In genomic region chr15:73686781-73687256, GRCh38 we compare ENCODE assay signal across 11 cellular contexts. TPM values are rescaled to one million over a fixed set of nuclear protein-coding genes. Genes with fewer than 3 reads are reported as not detected.
DNase-seq lines count a peak whose midpoint lies in the region; ATAC-seq and TF ChIP-seq lines count a peak whose summit lies in the region.
"Had no signal": no experiment of that assay in that cellular context is flagged by ENCODE, and none has a peak within 500 bp of the region (broad histone marks: within the 10 kb centered on the region; RNA-seq: fewer than 3 reads in every experiment).

No MANE protein-coding gene starts in this region.

- TF ChIP-seq CTCF in endodermal cell (conservative IDR thresholded peaks at IDR 0.05) (no peak), nephron progenitor cell (IDR thresholded peaks at IDR 0.05) (no peak), WTC11 (IDR thresholded peaks at IDR 0.05) (no peak), esophagus squamous epithelium (IDR thresholded peaks at IDR 0.05) (no peak)

- H3K4me1 Mint-ChIP-seq in endodermal cell (peaks cover 15% of the 10 kb centered on the region), nephron progenitor cell (peaks cover 61% of the 10 kb centered on the region), WTC11 (peaks cover 28% of the 10 kb centered on the region)

- peaks cover 4% of the 10 kb centered on the region for H3K4me1 ChIP-seq in endodermal cell (ENCODE audit: control insufficient read depth, insufficient read depth, low read length)
- peaks cover 45 to 89% (median 46%) of the 10 kb centered on the region in 3 donors for H3K4me1 ChIP-seq in esophagus squamous epithelium

- H3K9me3 ChIP-seq in endodermal cell (ENCODE audit: control insufficient read depth, low read length) (no peaks in the 10 kb centered on the region), esophagus squamous epithelium (no peaks in the 10 kb centered on the region)

- H3K27ac Mint-ChIP-seq in endodermal cell: no peak overlapping the region
- H3K27ac Mint-ChIP-seq in nephron progenitor cell: no peak overlapping the region
- H3K27ac Mint-ChIP-seq in WTC11: no peak overlapping the region

- H3K9me3 Mint-ChIP-seq in endodermal cell: no peaks in the 10 kb centered on the region
- H3K9me3 Mint-ChIP-seq in nephron progenitor cell: no peaks in the 10 kb centered on the region
- H3K9me3 Mint-ChIP-seq in WTC11: no peaks in the 10 kb centered on the region

- H3K4me3 Mint-ChIP-seq in endodermal cell: peak overlapping the region; percentile 83
- H3K4me3 Mint-ChIP-seq in nephron progenitor cell: peak overlapping the region; percentile 94
- H3K4me3 Mint-ChIP-seq in WTC11: no peak overlapping the region

- H3K36me3 ChIP-seq in endodermal cell (ENCODE audit: control insufficient read depth, insufficient read depth, low read length): no peaks in the 10 kb centered on the region
- H3K36me3 ChIP-seq in esophagus squamous epithelium: no peaks in the 10 kb centered on the region

- H3K27me3 ChIP-seq in endodermal cell (ENCODE audit: control insufficient read depth, insufficient read depth, low read length, poor library complexity, severe bottlenecking) (peaks cover 4% of the 10 kb centered on the region), esophagus squamous epithelium (peaks cover 0 to 80% (median 0%) of the 10 kb centered on the region in 4 donors)

- POLR2A ChIA-PET in WTC11 (lab: Charles Lee): no interaction called here

- ATAC-seq in HG02970 (IDR thresholded peaks at IDR 0.05; ENCODE audit: low FRiP score, unreplicated experiment) (no peak), WTC11 (no peak)

- H3K36me3 Mint-ChIP-seq in endodermal cell (ENCODE audit: low read depth): no peaks in the 10 kb centered on the region
- H3K36me3 Mint-ChIP-seq in nephron progenitor cell (ENCODE audit: low read depth): no peaks in the 10 kb centered on the region
- no peaks in the 10 kb centered on the region for H3K36me3 Mint-ChIP-seq in WTC11

- CTCF ChIA-PET in WTC11 (lab: Charles Lee): interaction anchor here (0.7 to 6.9 kb wide), 6 partner anchors 9 to 50 kb away, joined by 3 to 62 read pairs (median 16); no protein-coding TSS in a partner anchor

- H3K9ac ChIP-seq in endodermal cell (ENCODE audit: extremely low read depth, low read length, poor library complexity, severe bottlenecking): no peak overlapping the region

- no peak for TF ChIP-seq POLR2A in esophagus squamous epithelium (IDR thresholded peaks at IDR 0.05)

- DNase-seq in AG20443 (ENCODE audit: low spot score) (peak; percentile 83), endodermal cell (peak; percentile 28), nephron progenitor cell (no peak), WTC11 (ENCODE audit: low spot score) (no peak), GM19240 (ENCODE audit: insufficient read length, low spot score) (no peak), esophagus squamous epithelium (lab: John Stamatoyannopoulos, UW) (no peak)
- DNase-seq: DMS 273 treated with DMSO at 0.1 percent for 48 hours; NCI-H446 treated with DMSO at 0.1 percent for 48 hours; stimulated activated CD8-positive, alpha-beta memory T cell treated with anti-CD3 and anti-CD28 coated beads, Interleukin-4, amount 100 ng/mL, for 48 hours had no signal

- H3K27ac ChIP-seq in endodermal cell (ENCODE audit: low read depth, low read length): no peak overlapping the region
- peak overlapping the region in 1 of 4 donors; percentile 50 for H3K27ac ChIP-seq in esophagus squamous epithelium

- intact Hi-C loops in esophagus squamous epithelium (cut with DNase I): no loop called here

- peaks cover 8% of the 10 kb centered on the region for H3K27me3 Mint-ChIP-seq in endodermal cell (ENCODE audit: insufficient read depth)
- H3K27me3 Mint-ChIP-seq in nephron progenitor cell (ENCODE audit: low read depth, poor library complexity): peaks cover 3% of the 10 kb centered on the region
- H3K27me3 Mint-ChIP-seq in WTC11 (ENCODE audit: low read depth): no peaks in the 10 kb centered on the region

- 54 to 87% methylated on average over 2 to 4 of the region's 4 CpGs for WGBS in endodermal cell (ENCODE audit: insufficient coverage in 1 of 2, insufficient read length in 1 of 2), 2 experiments
- 11 to 26% methylated on average over 2 to 4 of the region's 4 CpGs for WGBS in esophagus squamous epithelium, 2 donors

- peak overlapping the region; percentile 88 for H3K4me3 ChIP-seq in endodermal cell (ENCODE audit: low read length)
- no peak overlapping the region for H3K4me3 ChIP-seq in esophagus squamous epithelium

TF ChIP-seq in PFSK-1, 5 proteins besides CTCF, POLR2A, EP300 and RAD21:
- peak; percentile 11 for TF ChIP-seq FOXP2 (optimal IDR thresholded peaks at IDR 0.05; ENCODE audit: borderline replicate concordance, extremely low read depth, extremely low read length, insufficient read depth)
- TF ChIP-seq SIN3A (IDR thresholded peaks at IDR 0.05; ENCODE audit: borderline replicate concordance, insufficient read depth, low read length): no peak; the same call in 1 of the 2 replicates

TF ChIP-seq in WTC11, 78 proteins besides CTCF, POLR2A, EP300 and RAD21 (continues in another document):
- TF ChIP-seq ZNF423 (CRISPR knock-in tag; IDR thresholded peaks at IDR 0.05): no peak
- no peak for TF ChIP-seq SMAD3 (CRISPR knock-in tag; IDR thresholded peaks at IDR 0.05; ENCODE audit: borderline replicate concordance)
- TF ChIP-seq GTF2I (CRISPR knock-in tag; conservative IDR thresholded peaks at IDR 0.05): no peak
- TF ChIP-seq CREM (CRISPR knock-in tag; IDR thresholded peaks at IDR 0.05): no peak
- TF ChIP-seq CBFB (CRISPR knock-in tag; IDR thresholded peaks at IDR 0.05; ENCODE audit: low read depth): no peak
- TF ChIP-seq ATF6 (CRISPR knock-in tag; IDR thresholded peaks at IDR 0.05): no peak
- TF ChIP-seq ATF3 (CRISPR knock-in tag; conservative IDR thresholded peaks at IDR 0.05): no peak
- no peak for TF ChIP-seq ZNF263 (CRISPR knock-in tag; IDR thresholded peaks at IDR 0.05; ENCODE audit: low read depth)
- no peak for TF ChIP-seq PREB (CRISPR knock-in tag; IDR thresholded peaks at IDR 0.05; ENCODE audit: borderline replicate concordance)
- TF ChIP-seq FOXK1 (CRISPR knock-in tag; IDR thresholded peaks at IDR 0.05): no peak
- no peak for TF ChIP-seq NFYB (CRISPR knock-in tag; conservative IDR thresholded peaks at IDR 0.05; ENCODE audit: low read depth)
- no peak for TF ChIP-seq JAZF1 (CRISPR knock-in tag; IDR thresholded peaks at IDR 0.05)

RNA-seq across cellular contexts. Expression of gene CD276, which starts 2.6 kb away (rescaled TPM):
- 475 TPM for polyA plus RNA-seq in PFSK-1 (2012; ENCODE audit: insufficient read length, low read depth)
- total RNA-seq in endodermal cell (100 to 1,000 TPM; 122 to 133 TPM), WTC11 (2021) (146 to 153 TPM (median 150 TPM) in 3 replicates), esophagus squamous epithelium (10 to 100 TPM; 12.9 to 21.9 (median 19.1) TPM)
- polyA plus RNA-seq in endodermal cell (2013, experiment 1 of 2): 170 TPM
- polyA plus RNA-seq in endodermal cell (2013, experiment 2 of 2): 168 TPM

RNA-seq across cellular contexts. Expression of gene NPTN, which starts 53.6 kb away (rescaled TPM):
- 162 TPM for polyA plus RNA-seq in PFSK-1 (2012; ENCODE audit: insufficient read length, low read depth)
- total RNA-seq in endodermal cell (100 to 1,000 TPM in 1 of 2 donors, 10 to 100 TPM in 1; 85.4 to 110 TPM), WTC11 (2021) (96.1 to 116 TPM (median 102 TPM) in 3 replicates), esophagus squamous epithelium (100 to 1,000 TPM in 1 of 4 donors, 10 to 100 TPM in 3; 81.6 to 125 (median 92.4) TPM)
- 92.0 TPM for polyA plus RNA-seq in endodermal cell (2013, experiment 1 of 2)
- 83.4 TPM for polyA plus RNA-seq in endodermal cell (2013, experiment 2 of 2)

Comparison
In these comparisons a context has a peak if more than half of its experiments do, and no peak if none do; other contexts are left out.
1. DNase-seq: peak in AG20443 (single experiment) and endodermal cell (single experiment); none in nephron progenitor cell (single experiment), WTC11 (single experiment), GM19240 (single experiment) and esophagus squamous epithelium (single experiment).